Comparison of ENCODE assay signal across 1 cellular context in genomic region chr17:57902800-57903759, GRCh38.
TF ChIP-seq lines count a peak whose summit lies in the region.

No MANE protein-coding gene starts in this region.

TF ChIP-seq in HepG2, 621 proteins besides CTCF, POLR2A, EP300 and RAD21 (continued from another document and continues in another):
- TF ChIP-seq ZNF318 (CRISPR knock-in tag; IDR thresholded peaks at IDR 0.05) (0 out of 2 replicates have a peak, but pooled peaks have one; percentile 50), PLRG1 (conservative IDR thresholded peaks at IDR 0.05) (no peak), THAP11 (CRISPR knock-in tag; IDR thresholded peaks at IDR 0.05) (peak; percentile 81), ZNF207 (IDR thresholded peaks at IDR 0.05; ENCODE audit: borderline replicate concordance) (no peak), ZNF589 (CRISPR knock-in tag; conservative IDR thresholded peaks at IDR 0.05) (peak; percentile 53; the same call in 1 of the 2 replicates), HOXA7 (CRISPR knock-in tag; IDR thresholded peaks at IDR 0.05) (no peak), AHDC1 (CRISPR knock-in tag; IDR thresholded peaks at IDR 0.05; ENCODE audit: borderline replicate concordance) (peak; percentile 91), ZNF775 (CRISPR knock-in tag; IDR thresholded peaks at IDR 0.05; ENCODE audit: borderline replicate concordance) (no peak), BRCA1 (CRISPR knock-in tag; IDR thresholded peaks at IDR 0.05) (no peak), MTF1 (CRISPR knock-in tag; IDR thresholded peaks at IDR 0.05) (no peak), NBN (conservative IDR thresholded peaks at IDR 0.05) (no peak), ZBTB49 (CRISPR knock-in tag; IDR thresholded peaks at IDR 0.05; ENCODE audit: borderline replicate concordance) (no peak), RARG (CRISPR knock-in tag; IDR thresholded peaks at IDR 0.05; ENCODE audit: low read depth) (no peak), ZNF652 (CRISPR knock-in tag; IDR thresholded peaks at IDR 0.05; ENCODE audit: borderline replicate concordance, low read depth) (peak; percentile 42; the same call in 1 of the 2 replicates), ZNF574 (CRISPR knock-in tag; IDR thresholded peaks at IDR 0.05) (peak; percentile 76), CC2D1A (CRISPR knock-in tag; IDR thresholded peaks at IDR 0.05) (no peak), ARHGAP35 (CRISPR knock-in tag; IDR thresholded peaks at IDR 0.05; ENCODE audit: borderline replicate concordance) (peak; percentile 90), ZMAT3 (CRISPR knock-in tag; conservative IDR thresholded peaks at IDR 0.05) (0 out of 2 replicates have a peak, but pooled peaks have one; percentile 34), NCOA5 (CRISPR knock-in tag; IDR thresholded peaks at IDR 0.05) (no peak), NFIB (CRISPR knock-in tag; IDR thresholded peaks at IDR 0.05; ENCODE audit: borderline replicate concordance) (no peak), TOE1 (CRISPR knock-in tag; IDR thresholded peaks at IDR 0.05) (0 out of 2 replicates have a peak, but pooled peaks have one; percentile 81), THYN1 (CRISPR knock-in tag; IDR thresholded peaks at IDR 0.05; ENCODE audit: borderline replicate concordance, low read depth) (no peak), ZNF7 (CRISPR knock-in tag; IDR thresholded peaks at IDR 0.05) (no peak), ZSCAN9 (CRISPR knock-in tag; IDR thresholded peaks at IDR 0.05; ENCODE audit: borderline replicate concordance) (peak; percentile 96), SP1 (IDR thresholded peaks at IDR 0.05) (no peak), SP1 (CRISPR knock-in tag; IDR thresholded peaks at IDR 0.05) (no peak), ZNF33A (CRISPR knock-in tag; IDR thresholded peaks at IDR 0.05; ENCODE audit: borderline replicate concordance) (no peak), PPARG (CRISPR knock-in tag; conservative IDR thresholded peaks at IDR 0.05) (peak; percentile 74), FOXP1 (IDR thresholded peaks at IDR 0.05) (no peak), FOXP1 (CRISPR knock-in tag; IDR thresholded peaks at IDR 0.05) (peak; percentile 59), ZNF281 (CRISPR knock-in tag; IDR thresholded peaks at IDR 0.05; ENCODE audit: borderline replicate concordance) (peak; percentile 62; the same call in 1 of the 2 replicates)
- TF ChIP-seq, protein P1, sequence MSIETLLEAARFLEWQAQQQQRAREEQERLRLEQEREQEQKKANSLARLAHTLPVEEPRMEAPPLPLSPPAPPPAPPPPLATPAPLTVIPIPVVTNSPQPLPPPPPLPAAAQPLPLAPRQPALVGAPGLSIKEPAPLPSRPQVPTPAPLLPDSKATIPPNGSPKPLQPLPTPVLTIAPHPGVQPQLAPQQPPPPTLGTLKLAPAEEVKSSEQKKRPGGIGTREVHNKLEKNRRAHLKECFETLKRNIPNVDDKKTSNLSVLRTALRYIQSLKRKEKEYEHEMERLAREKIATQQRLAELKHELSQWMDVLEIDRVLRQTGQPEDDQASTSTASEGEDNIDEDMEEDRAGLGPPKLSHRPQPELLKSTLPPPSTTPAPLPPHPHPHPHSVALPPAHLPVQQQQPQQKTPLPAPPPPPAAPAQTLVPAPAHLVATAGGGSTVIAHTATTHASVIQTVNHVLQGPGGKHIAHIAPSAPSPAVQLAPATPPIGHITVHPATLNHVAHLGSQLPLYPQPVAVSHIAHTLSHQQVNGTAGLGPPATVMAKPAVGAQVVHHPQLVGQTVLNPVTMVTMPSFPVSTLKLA (IDR thresholded peaks at IDR 0.05): no peak
- TF ChIP-seq, protein P2, sequence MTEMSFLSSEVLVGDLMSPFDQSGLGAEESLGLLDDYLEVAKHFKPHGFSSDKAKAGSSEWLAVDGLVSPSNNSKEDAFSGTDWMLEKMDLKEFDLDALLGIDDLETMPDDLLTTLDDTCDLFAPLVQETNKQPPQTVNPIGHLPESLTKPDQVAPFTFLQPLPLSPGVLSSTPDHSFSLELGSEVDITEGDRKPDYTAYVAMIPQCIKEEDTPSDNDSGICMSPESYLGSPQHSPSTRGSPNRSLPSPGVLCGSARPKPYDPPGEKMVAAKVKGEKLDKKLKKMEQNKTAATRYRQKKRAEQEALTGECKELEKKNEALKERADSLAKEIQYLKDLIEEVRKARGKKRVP (CRISPR knock-in tag; IDR thresholded peaks at IDR 0.05): 0 out of 4 replicates have a peak, but pooled peaks of 1 of the 2 experiments have one; percentile 45
